In genomic region chr12:64344631-64345030, GRCh38 we compare ENCODE assay signal across 4 cellular contexts. TPM values are rescaled to one million over a fixed set of nuclear protein-coding genes. Genes with fewer than 3 reads are reported as not detected.
"Had no signal": no experiment of that assay in that cellular context is flagged by ENCODE, and none has a peak within 500 bp of the region (broad histone marks: within the 10 kb centered on the region; RNA-seq: fewer than 3 reads in every experiment).

No MANE protein-coding gene starts in this region.

RNA-seq across cellular contexts. Expression of gene C12orf56, which starts 45.9 kb away (rescaled TPM):
- total RNA-seq: PC-9, Right ventricle myocardium superior, SJSA1 had no signal
- polyA plus RNA-seq: SK-N-SH had no signal
